Comparison of ENCODE assay signal across 19 cellular contexts in the genomic region with DNA sequence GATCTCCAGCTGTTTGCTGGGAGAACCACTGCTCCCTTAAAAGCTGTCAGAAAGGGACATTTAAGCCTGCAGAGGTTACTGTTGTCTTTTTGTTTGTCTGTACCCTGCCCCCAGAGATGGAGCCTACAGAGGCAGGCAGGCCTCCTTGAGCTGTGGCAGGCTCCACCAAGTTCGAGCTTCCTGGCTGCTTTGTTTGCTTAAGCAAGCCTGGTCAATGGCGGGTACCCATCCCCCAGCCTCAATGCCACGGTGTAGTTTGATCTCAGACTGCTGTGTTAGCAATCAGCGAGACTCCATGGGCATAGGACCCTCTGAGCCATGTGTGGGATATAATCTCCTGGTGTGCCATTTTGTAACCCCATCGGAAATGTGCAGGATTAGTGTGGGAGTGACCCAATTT. TPM values are rescaled to one million over a fixed set of nuclear protein-coding genes. Genes with fewer than 3 reads are reported as not detected.
"Had no signal": no experiment of that assay in that cellular context is flagged by ENCODE, and none has a peak within 500 bp of the region (broad histone marks: within the 10 kb centered on the region; RNA-seq: fewer than 3 reads in every experiment).

No MANE protein-coding gene starts in this region.

RNA-seq across cellular contexts. Expression of a gene that starts 23.6 kb away (rescaled TPM):
- total RNA-seq: naive thymus-derived CD8-positive, alpha-beta T cell; natural killer cell treated with Interleukin-12 subunit alpha and Interleukin-12 subunit beta and Interleukin-15 and Interleukin-18, amount 100 ng/mL, for 72 hours; neural crest cell; omental fat pad; ovary; prostate gland; pulmonary artery endothelial cell; right atrium auricular region; sciatic nerve; smooth muscle cell; stomach; subcutaneous adipose tissue; temporal lobe; thoracic aorta; thyroid gland; tibial nerve; upper lobe of left lung; ureter; vagina had no signal
- polyA plus RNA-seq: naive thymus-derived CD8-positive, alpha-beta T cell; ovary; smooth muscle cell; stomach had no signal
